1 cellular context compared by ENCODE assay signal in the genomic region with DNA sequence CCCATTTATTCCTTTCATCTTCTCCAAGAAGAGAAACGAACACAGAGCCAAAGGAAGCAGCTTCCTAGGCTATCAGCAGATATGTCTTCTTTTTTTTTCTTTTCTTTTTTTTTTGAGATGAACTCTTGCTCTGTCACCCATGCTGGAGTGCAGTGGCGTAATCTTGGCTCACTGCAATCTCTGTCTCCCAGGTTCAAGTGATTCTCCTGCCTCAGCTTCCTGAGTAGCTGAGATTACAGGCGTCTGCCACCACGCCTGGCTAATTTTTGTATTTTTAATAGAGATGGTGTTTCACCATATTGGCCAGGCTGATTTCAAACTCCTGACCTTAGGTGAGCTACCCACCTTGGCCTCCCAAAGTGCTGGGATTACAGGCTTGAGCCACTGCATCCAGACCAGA.
TF ChIP-seq lines count a peak whose summit lies in the region.

No MANE protein-coding gene starts in this region.

TF ChIP-seq in K562, 482 proteins besides CTCF, POLR2A, EP300 and RAD21 (continued from another document):
- TF ChIP-seq HDAC1 (IDR thresholded peaks at IDR 0.05), result peak in 1 of 2 experiments; percentile 68; a peak in 1 of 4 replicates
- TF ChIP-seq, protein P1, sequence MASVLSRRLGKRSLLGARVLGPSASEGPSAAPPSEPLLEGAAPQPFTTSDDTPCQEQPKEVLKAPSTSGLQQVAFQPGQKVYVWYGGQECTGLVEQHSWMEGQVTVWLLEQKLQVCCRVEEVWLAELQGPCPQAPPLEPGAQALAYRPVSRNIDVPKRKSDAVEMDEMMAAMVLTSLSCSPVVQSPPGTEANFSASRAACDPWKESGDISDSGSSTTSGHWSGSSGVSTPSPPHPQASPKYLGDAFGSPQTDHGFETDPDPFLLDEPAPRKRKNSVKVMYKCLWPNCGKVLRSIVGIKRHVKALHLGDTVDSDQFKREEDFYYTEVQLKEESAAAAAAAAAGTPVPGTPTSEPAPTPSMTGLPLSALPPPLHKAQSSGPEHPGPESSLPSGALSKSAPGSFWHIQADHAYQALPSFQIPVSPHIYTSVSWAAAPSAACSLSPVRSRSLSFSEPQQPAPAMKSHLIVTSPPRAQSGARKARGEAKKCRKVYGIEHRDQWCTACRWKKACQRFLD (CRISPR knock-in tag; IDR thresholded peaks at IDR 0.05), result 0 out of 2 replicates have a peak, but pooled peaks have one; percentile 29
- 0 out of 2 replicates have a peak, but pooled peaks have one; percentile 31 for TF ChIP-seq SMARCE1 (IDR thresholded peaks at IDR 0.05)
- TF ChIP-seq TAL1 (IDR thresholded peaks at IDR 0.05), result peak; percentile 79
- peak in 1 of 2 experiments; percentile 37; a peak in 1 of 4 replicates for TF ChIP-seq RCOR1 (IDR thresholded peaks at IDR 0.05; ENCODE audit: borderline replicate concordance in 1 of 2, low read depth in 2 of 2, low read length in 2 of 2)
- TF ChIP-seq HDAC2 (IDR thresholded peaks at IDR 0.05), result peak; percentile 51; the same call in 1 of the 2 replicates
- peak; percentile 32; the same call in 1 of the 2 replicates for TF ChIP-seq NFIC (IDR thresholded peaks at IDR 0.05)
- 0 out of 2 replicates have a peak, but pooled peaks have one; percentile 24 for TF ChIP-seq SMAD4 (CRISPR knock-in tag; conservative IDR thresholded peaks at IDR 0.05)
- peak; percentile 23; the same call in 1 of the 2 replicates for TF ChIP-seq NCOR1 (IDR thresholded peaks at IDR 0.05)
- TF ChIP-seq ZNF384 (IDR thresholded peaks at IDR 0.05; ENCODE audit: low read depth, low read length), result 0 out of 2 replicates have a peak, but pooled peaks have one; percentile 13
- TF ChIP-seq TRIM24 (IDR thresholded peaks at IDR 0.05), result 0 out of 4 replicates have a peak, but pooled peaks of 1 of the 2 experiments have one; percentile 29
- peak; percentile 65 for TF ChIP-seq ZNF589 (CRISPR knock-in tag; IDR thresholded peaks at IDR 0.05; ENCODE audit: low read depth)
- TF ChIP-seq KDM1A (IDR thresholded peaks at IDR 0.05), result peak; percentile 89 to 93
- peak; percentile 86 for TF ChIP-seq CBFA2T3 (IDR thresholded peaks at IDR 0.05)
